8 cellular contexts compared by ENCODE assay signal in the genomic region with DNA sequence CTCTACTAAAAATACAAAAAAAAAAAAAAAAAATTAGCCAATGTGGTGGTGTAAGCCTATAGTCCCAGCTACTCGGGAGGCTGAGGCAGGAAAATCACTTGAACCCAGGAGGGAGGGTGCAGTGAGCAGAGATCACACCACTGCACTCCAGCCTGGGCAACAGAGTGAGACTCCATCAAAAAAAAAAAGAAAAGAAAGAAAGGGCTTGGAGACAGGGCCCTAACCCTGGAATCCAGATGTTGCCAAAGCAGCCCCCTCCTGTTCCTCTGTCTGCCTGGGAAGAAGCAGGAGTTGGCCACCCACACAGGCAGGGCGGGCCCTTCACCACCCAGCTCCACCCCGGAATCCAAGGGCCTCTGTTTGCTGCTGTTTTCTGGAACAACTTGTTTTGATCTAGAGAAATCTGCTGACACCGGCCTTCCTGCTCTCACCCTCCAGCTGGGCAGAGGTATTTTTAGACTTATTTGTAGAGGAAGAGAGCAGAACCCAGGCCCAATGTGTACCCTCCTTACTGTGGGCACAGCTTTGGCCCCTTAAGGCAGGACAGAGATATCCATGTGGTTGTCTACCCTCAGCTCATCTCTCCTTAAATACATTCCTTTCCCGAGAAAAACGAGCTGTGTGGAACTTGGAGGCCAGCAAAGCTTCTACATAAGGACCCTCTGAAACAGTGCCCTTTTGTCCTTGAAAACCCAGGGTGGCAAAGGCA. TPM values are rescaled to one million over a fixed set of nuclear protein-coding genes. Genes with fewer than 3 reads are reported as not detected.
DNase-seq lines count a peak whose midpoint lies in the region; ATAC-seq and TF ChIP-seq lines count a peak whose summit lies in the region.

No MANE protein-coding gene starts in this region.

- H2BK12ac ChIP-seq in mesenchymal stem cell (ENCODE audit: low read length in 2 of 2) = peak overlapping the region in 1 of 2 experiments; percentile 94

- H3K79me1 ChIP-seq in mesenchymal stem cell (replicated peaks; ENCODE audit: low read length, poor library complexity, severe bottlenecking) = peaks cover 6% of the 10 kb centered on the region

- no peak overlapping the region for H3K4me2 ChIP-seq in mesenchymal stem cell (ENCODE audit: low read length, poor library complexity, severe bottlenecking)

- H3K4me3 ChIP-seq in mesenchymal stem cell (ENCODE audit: insufficient read depth in 1 of 2, low read depth in 1 of 2, low read length in 2 of 2) = peak overlapping the region in 1 of 2 experiments; percentile 81

- no peak for ATAC-seq in effector memory CD8-positive, alpha-beta T cell (replicated peaks)

- H3K18ac ChIP-seq in mesenchymal stem cell (ENCODE audit: low read depth in 1 of 2, low read length in 2 of 2) = peak overlapping the region; percentile 14 to 98

- H3K9ac ChIP-seq in mesenchymal stem cell (ENCODE audit: low read length) = peak overlapping the region; percentile 99

- H3K9me3 ChIP-seq in mesenchymal stem cell (ENCODE audit: control insufficient read depth, low read length) = no peaks in the 10 kb centered on the region

- CTCF ChIA-PET in GM10248 (lab: Yijun Ruan, JAX) = interaction anchor here (0.9 to 7.4 kb wide), 8 partner anchors 13 to 90 kb away, joined by 3 to 85 read pairs (median 8); no protein-coding TSS in a partner anchor

- peak overlapping the region; percentile 100 for H3K4me3 Mint-ChIP-seq in effector memory CD8-positive, alpha-beta T cell

- peak overlapping the region; percentile 4 for H4K8ac ChIP-seq in mesenchymal stem cell (ENCODE audit: low read length)

- H3K4me1 Mint-ChIP-seq in effector memory CD8-positive, alpha-beta T cell (ENCODE audit: low read depth in 2 of 2) = peaks cover 70 to 71% of the 10 kb centered on the region in 2 donors

- H3K14ac ChIP-seq in mesenchymal stem cell (ENCODE audit: low read length in 2 of 2) = peak overlapping the region in 1 of 2 experiments; percentile 53

- peak overlapping the region; percentile 100 for H2BK120ac ChIP-seq in mesenchymal stem cell (ENCODE audit: low read depth, low read length)

- peak overlapping the region in 1 of 2 experiments; percentile 73 for H3K23ac ChIP-seq in mesenchymal stem cell (ENCODE audit: low read length in 2 of 2)

- H2AFZ ChIP-seq in mesenchymal stem cell (ENCODE audit: low read depth, low read length) = no peak overlapping the region

- peak overlapping the region; percentile 98 for H2BK5ac ChIP-seq in mesenchymal stem cell (ENCODE audit: low read depth, low read length, poor library complexity, severe bottlenecking)

- H4K91ac ChIP-seq in mesenchymal stem cell (ENCODE audit: low read length) = peak overlapping the region; percentile 53

- H3K9me3 Mint-ChIP-seq in effector memory CD8-positive, alpha-beta T cell = no peaks in the 10 kb centered on the region

- peaks cover 45% of the 10 kb centered on the region for H3K4me1 ChIP-seq in mesenchymal stem cell (ENCODE audit: control insufficient read depth, insufficient read depth, low read depth, low read length)

- H3K27ac ChIP-seq in mesenchymal stem cell (ENCODE audit: low read length, poor library complexity, severe bottlenecking) = peak overlapping the region; percentile 100

- H2AK5ac ChIP-seq in mesenchymal stem cell (ENCODE audit: low read length, severe bottlenecking) = peak overlapping the region; percentile 55

- peak; percentile 31 for DNase-seq in NCI-H1436 (lab: John Stamatoyannopoulos, UW)
- DNase-seq in NCI-H1436 treated with DMSO at 0.1 percent for 48 hours (lab: John Stamatoyannopoulos, UW) = no peak
- peak; percentile 82 for DNase-seq in NCI-H2196 treated with DMSO at 0.1 percent for 48 hours (lab: John Stamatoyannopoulos, UW; ENCODE audit: unreplicated experiment)
- peak; percentile 51 for DNase-seq in activated CD4-positive, alpha-beta T cell treated with anti-CD3 and anti-CD28 coated beads, Interleukin-2, amount 50 U/mL, for 1 hour
- no peak for DNase-seq in effector memory CD8-positive, alpha-beta T cell
- peak; percentile 98 for DNase-seq in mesenchymal stem cell
- peak; percentile 60 for DNase-seq in stimulated activated naive CD4-positive, alpha-beta T cell treated with Interleukin-2 at 50 U/mL for 16 hours (lab: John Stamatoyannopoulos, UW)
- no peak for DNase-seq in GM10248 (ENCODE audit: extremely low spot score)

- peak overlapping the region; percentile 2 to 81 for H3K4ac ChIP-seq in mesenchymal stem cell (ENCODE audit: low read depth in 1 of 2, low read length in 2 of 2)

- TF ChIP-seq CTCF in GM10248 (IDR thresholded peaks at IDR 0.05; ENCODE audit: control extremely low read depth, extremely low read depth, low read depth, missing control alignments) = no peak

- H3K27me3 Mint-ChIP-seq in effector memory CD8-positive, alpha-beta T cell = no peaks in the 10 kb centered on the region

- H3K36me3 ChIP-seq in mesenchymal stem cell (ENCODE audit: control insufficient read depth in 1 of 2, insufficient read depth in 2 of 2, low read depth in 1 of 2, low read length in 2 of 2) = peaks cover 0 to 17% of the 10 kb centered on the region in 2 experiments

- 12% methylated on average over 5 of the region's 6 CpGs for WGBS in mesenchymal stem cell

- no peaks in the 10 kb centered on the region for H3K27me3 ChIP-seq in mesenchymal stem cell (ENCODE audit: control insufficient read depth in 1 of 2, insufficient read depth in 1 of 2, low read length in 2 of 2)

- peak overlapping the region; percentile 99 for H3K27ac Mint-ChIP-seq in effector memory CD8-positive, alpha-beta T cell

- POLR2A ChIA-PET in GM10248 (lab: Yijun Ruan, JAX) = interaction anchor here (0.5 to 14.7 kb wide), 13 partner anchors 9 to 157 kb away, joined by 3 to 620 read pairs (median 5); a partner anchor contains a TSS

- H2BK15ac ChIP-seq in mesenchymal stem cell (ENCODE audit: low read depth, poor library complexity, severe bottlenecking) = no peak overlapping the region

- peaks cover 75% of the 10 kb centered on the region for H3K36me3 Mint-ChIP-seq in effector memory CD8-positive, alpha-beta T cell (ENCODE audit: insufficient read depth)

RNA-seq across cellular contexts. Expression of a gene that starts 2.7 kb away (rescaled TPM):
- polyA plus RNA-seq in mesenchymal stem cell (2013, experiment 1 of 2) = 51.2 TPM
- 44.5 TPM for polyA plus RNA-seq in mesenchymal stem cell (2013, experiment 2 of 2)

RNA-seq across cellular contexts. Expression of a gene that starts 33.5 kb away (rescaled TPM):
- polyA plus RNA-seq in mesenchymal stem cell (2013, experiment 1 of 2) = 24.6 TPM
- 25.1 TPM for polyA plus RNA-seq in mesenchymal stem cell (2013, experiment 2 of 2)

RNA-seq across cellular contexts. Expression of a gene that starts 37.5 kb away (rescaled TPM):
- polyA plus RNA-seq in mesenchymal stem cell (2013, experiment 1 of 2) = 2.2 TPM
- 1.9 TPM for polyA plus RNA-seq in mesenchymal stem cell (2013, experiment 2 of 2)

Comparison
In these comparisons a context has a peak if more than half of its experiments do, and no peak if none do; other contexts are left out.
1. DNase-seq: peak in NCI-H1436 (single experiment), NCI-H2196 treated with DMSO at 0.1 percent for 48 hours (single experiment), activated CD4-positive, alpha-beta T cell treated with anti-CD3 and anti-CD28 coated beads, Interleukin-2, amount 50 U/mL, for 1 hour (single experiment), mesenchymal stem cell (single experiment) and stimulated activated naive CD4-positive, alpha-beta T cell treated with Interleukin-2 at 50 U/mL for 16 hours (single experiment); none in NCI-H1436 treated with DMSO at 0.1 percent for 48 hours (single experiment), effector memory CD8-positive, alpha-beta T cell (0 of 3) and GM10248 (single experiment).